In genomic region chr17:30104575-30105339, GRCh38 we compare ENCODE assay signal across 1 cellular context.
TF ChIP-seq lines count a peak whose summit lies in the region.

No MANE protein-coding gene starts in this region.

TF ChIP-seq in HepG2, 621 proteins besides CTCF, POLR2A, EP300 and RAD21 (continued from another document and continues in another):
- no peak for TF ChIP-seq NFIC (IDR thresholded peaks at IDR 0.05; ENCODE audit: low read length)
- TF ChIP-seq ZFP37 (CRISPR knock-in tag; IDR thresholded peaks at IDR 0.05; ENCODE audit: borderline replicate concordance): no peak
- TF ChIP-seq HOXD1 (CRISPR knock-in tag; IDR thresholded peaks at IDR 0.05): no peak
- TF ChIP-seq ZNF776 (CRISPR knock-in tag; IDR thresholded peaks at IDR 0.05): no peak
- TF ChIP-seq BCL6 (CRISPR knock-in tag; IDR thresholded peaks at IDR 0.05): peak; percentile 55; the same call in 1 of the 2 replicates
- no peak for TF ChIP-seq PRDM15 (CRISPR knock-in tag; IDR thresholded peaks at IDR 0.05)
- TF ChIP-seq RELA (CRISPR knock-in tag; IDR thresholded peaks at IDR 0.05): no peak
- TF ChIP-seq NCOA5 (CRISPR knock-in tag; IDR thresholded peaks at IDR 0.05): no peak
- TF ChIP-seq ZMYM3 (CRISPR knock-in tag; IDR thresholded peaks at IDR 0.05): peak; percentile 37; the same call in 1 of the 2 replicates
- no peak for TF ChIP-seq HIC2 (CRISPR knock-in tag; IDR thresholded peaks at IDR 0.05; ENCODE audit: low read depth)
- TF ChIP-seq, protein P1, sequence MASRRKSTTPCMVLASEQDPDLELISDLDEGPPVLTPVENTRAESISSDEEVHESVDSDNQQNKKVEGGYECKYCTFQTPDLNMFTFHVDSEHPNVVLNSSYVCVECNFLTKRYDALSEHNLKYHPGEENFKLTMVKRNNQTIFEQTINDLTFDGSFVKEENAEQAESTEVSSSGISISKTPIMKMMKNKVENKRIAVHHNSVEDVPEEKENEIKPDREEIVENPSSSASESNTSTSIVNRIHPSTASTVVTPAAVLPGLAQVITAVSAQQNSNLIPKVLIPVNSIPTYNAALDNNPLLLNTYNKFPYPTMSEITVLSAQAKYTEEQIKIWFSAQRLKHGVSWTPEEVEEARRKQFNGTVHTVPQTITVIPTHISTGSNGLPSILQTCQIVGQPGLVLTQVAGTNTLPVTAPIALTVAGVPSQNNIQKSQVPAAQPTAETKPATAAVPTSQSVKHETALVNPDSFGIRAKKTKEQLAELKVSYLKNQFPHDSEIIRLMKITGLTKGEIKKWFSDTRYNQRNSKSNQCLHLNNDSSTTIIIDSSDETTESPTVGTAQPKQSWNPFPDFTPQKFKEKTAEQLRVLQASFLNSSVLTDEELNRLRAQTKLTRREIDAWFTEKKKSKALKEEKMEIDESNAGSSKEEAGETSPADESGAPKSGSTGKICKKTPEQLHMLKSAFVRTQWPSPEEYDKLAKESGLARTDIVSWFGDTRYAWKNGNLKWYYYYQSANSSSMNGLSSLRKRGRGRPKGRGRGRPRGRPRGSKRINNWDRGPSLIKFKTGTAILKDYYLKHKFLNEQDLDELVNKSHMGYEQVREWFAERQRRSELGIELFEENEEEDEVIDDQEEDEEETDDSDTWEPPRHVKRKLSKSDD (CRISPR knock-in tag; IDR thresholded peaks at IDR 0.05; ENCODE audit: low read depth): no peak
- no peak for TF ChIP-seq ZNF317 (CRISPR knock-in tag; IDR thresholded peaks at IDR 0.05)
- peak; percentile 78; the same call in 1 of the 2 replicates for TF ChIP-seq ZNF331 (CRISPR knock-in tag; IDR thresholded peaks at IDR 0.05)
- no peak for TF ChIP-seq ZFP62 (CRISPR knock-in tag; IDR thresholded peaks at IDR 0.05)
- no peak for TF ChIP-seq TERF1 (CRISPR knock-in tag; IDR thresholded peaks at IDR 0.05)
- TF ChIP-seq NR2F6 (IDR thresholded peaks at IDR 0.05): no peak
- peak; percentile 35; the same call in 1 of the 2 replicates for TF ChIP-seq NR2F6 (CRISPR knock-in tag; IDR thresholded peaks at IDR 0.05)
- no peak; the same call in 1 of the 2 replicates for TF ChIP-seq ZNF232 (CRISPR knock-in tag; IDR thresholded peaks at IDR 0.05; ENCODE audit: borderline replicate concordance)
- TF ChIP-seq HMGXB4 (CRISPR knock-in tag; IDR thresholded peaks at IDR 0.05; ENCODE audit: borderline replicate concordance in 1 of 2, low read depth in 1 of 2): peak; percentile 82 to 89
- peak; percentile 64 for TF ChIP-seq XRCC5 (optimal IDR thresholded peaks at IDR 0.05; ENCODE audit: low read length)
- TF ChIP-seq, protein P2, sequence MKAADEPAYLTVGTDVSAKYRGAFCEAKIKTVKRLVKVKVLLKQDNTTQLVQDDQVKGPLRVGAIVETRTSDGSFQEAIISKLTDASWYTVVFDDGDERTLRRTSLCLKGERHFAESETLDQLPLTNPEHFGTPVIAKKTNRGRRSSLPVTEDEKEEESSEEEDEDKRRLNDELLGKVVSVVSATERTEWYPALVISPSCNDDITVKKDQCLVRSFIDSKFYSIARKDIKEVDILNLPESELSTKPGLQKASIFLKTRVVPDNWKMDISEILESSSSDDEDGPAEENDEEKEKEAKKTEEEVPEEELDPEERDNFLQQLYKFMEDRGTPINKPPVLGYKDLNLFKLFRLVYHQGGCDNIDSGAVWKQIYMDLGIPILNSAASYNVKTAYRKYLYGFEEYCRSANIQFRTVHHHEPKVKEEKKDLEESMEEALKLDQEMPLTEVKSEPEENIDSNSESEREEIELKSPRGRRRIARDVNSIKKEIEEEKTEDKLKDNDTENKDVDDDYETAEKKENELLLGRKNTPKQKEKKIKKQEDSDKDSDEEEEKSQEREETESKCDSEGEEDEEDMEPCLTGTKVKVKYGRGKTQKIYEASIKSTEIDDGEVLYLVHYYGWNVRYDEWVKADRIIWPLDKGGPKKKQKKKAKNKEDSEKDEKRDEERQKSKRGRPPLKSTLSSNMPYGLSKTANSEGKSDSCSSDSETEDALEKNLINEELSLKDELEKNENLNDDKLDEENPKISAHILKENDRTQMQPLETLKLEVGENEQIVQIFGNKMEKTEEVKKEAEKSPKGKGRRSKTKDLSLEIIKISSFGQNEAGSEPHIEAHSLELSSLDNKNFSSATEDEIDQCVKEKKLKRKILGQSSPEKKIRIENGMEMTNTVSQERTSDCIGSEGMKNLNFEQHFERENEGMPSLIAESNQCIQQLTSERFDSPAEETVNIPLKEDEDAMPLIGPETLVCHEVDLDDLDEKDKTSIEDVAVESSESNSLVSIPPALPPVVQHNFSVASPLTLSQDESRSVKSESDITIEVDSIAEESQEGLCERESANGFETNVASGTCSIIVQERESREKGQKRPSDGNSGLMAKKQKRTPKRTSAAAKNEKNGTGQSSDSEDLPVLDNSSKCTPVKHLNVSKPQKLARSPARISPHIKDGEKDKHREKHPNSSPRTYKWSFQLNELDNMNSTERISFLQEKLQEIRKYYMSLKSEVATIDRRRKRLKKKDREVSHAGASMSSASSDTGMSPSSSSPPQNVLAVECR (CRISPR knock-in tag; IDR thresholded peaks at IDR 0.05; ENCODE audit: borderline replicate concordance): peak; percentile 74; the same call in 1 of the 2 replicates
- no peak for TF ChIP-seq ZFAT (CRISPR knock-in tag; conservative IDR thresholded peaks at IDR 0.05)
- TF ChIP-seq, protein P3, sequence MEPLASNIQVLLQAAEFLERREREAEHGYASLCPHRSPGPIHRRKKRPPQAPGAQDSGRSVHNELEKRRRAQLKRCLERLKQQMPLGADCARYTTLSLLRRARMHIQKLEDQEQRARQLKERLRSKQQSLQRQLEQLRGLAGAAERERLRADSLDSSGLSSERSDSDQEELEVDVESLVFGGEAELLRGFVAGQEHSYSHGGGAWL (CRISPR knock-in tag; IDR thresholded peaks at IDR 0.05): no peak
- TF ChIP-seq ELK4 (CRISPR knock-in tag; IDR thresholded peaks at IDR 0.05; ENCODE audit: borderline replicate concordance): no peak
- TF ChIP-seq KMT2A (CRISPR knock-in tag; IDR thresholded peaks at IDR 0.05): no peak
- no peak for TF ChIP-seq THAP7 (CRISPR knock-in tag; IDR thresholded peaks at IDR 0.05)
- TF ChIP-seq SP2 (CRISPR knock-in tag; IDR thresholded peaks at IDR 0.05): no peak
- TF ChIP-seq SP140L (CRISPR knock-in tag; IDR thresholded peaks at IDR 0.05; ENCODE audit: borderline replicate concordance): no peak
- no peak for TF ChIP-seq RFX5 (IDR thresholded peaks at IDR 0.05; ENCODE audit: low read depth, low read length)
- TF ChIP-seq ZNF720 (CRISPR knock-in tag; IDR thresholded peaks at IDR 0.05): no peak
- TF ChIP-seq, protein P4, sequence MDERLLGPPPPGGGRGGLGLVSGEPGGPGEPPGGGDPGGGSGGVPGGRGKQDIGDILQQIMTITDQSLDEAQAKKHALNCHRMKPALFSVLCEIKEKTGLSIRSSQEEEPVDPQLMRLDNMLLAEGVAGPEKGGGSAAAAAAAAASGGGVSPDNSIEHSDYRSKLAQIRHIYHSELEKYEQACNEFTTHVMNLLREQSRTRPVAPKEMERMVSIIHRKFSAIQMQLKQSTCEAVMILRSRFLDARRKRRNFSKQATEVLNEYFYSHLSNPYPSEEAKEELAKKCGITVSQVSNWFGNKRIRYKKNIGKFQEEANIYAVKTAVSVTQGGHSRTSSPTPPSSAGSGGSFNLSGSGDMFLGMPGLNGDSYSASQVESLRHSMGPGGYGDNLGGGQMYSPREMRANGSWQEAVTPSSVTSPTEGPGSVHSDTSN (CRISPR knock-in tag; IDR thresholded peaks at IDR 0.05): no peak
- no peak for TF ChIP-seq ZFP36L1 (CRISPR knock-in tag; IDR thresholded peaks at IDR 0.05)
- peak; percentile 69 for TF ChIP-seq MED1 (CRISPR knock-in tag; IDR thresholded peaks at IDR 0.05)
- no peak for TF ChIP-seq DBP (CRISPR knock-in tag; IDR thresholded peaks at IDR 0.05; ENCODE audit: not compliant biosample characterization)
- no peak; the same call in 1 of the 2 replicates for TF ChIP-seq ZNF124 (CRISPR knock-in tag; IDR thresholded peaks at IDR 0.05)
- no peak for TF ChIP-seq HHEX (CRISPR knock-in tag; IDR thresholded peaks at IDR 0.05)
- TF ChIP-seq ZNF580 (CRISPR knock-in tag; IDR thresholded peaks at IDR 0.05; ENCODE audit: borderline replicate concordance, low read depth): no peak
- TF ChIP-seq FOSL2 (CRISPR knock-in tag; IDR thresholded peaks at IDR 0.05): peak; percentile 55; the same call in 1 of the 2 replicates
- TF ChIP-seq RFXAP (CRISPR knock-in tag; IDR thresholded peaks at IDR 0.05; ENCODE audit: borderline replicate concordance): peak; percentile 49; the same call in 1 of the 2 replicates
- TF ChIP-seq ZNF619 (CRISPR knock-in tag; IDR thresholded peaks at IDR 0.05): no peak
- 0 out of 2 replicates have a peak, but pooled peaks have one; percentile 85 for TF ChIP-seq ZNF766 (CRISPR knock-in tag; IDR thresholded peaks at IDR 0.05; ENCODE audit: borderline replicate concordance)
- TF ChIP-seq MXD4 (CRISPR knock-in tag; IDR thresholded peaks at IDR 0.05): 0 out of 2 replicates have a peak, but pooled peaks have one; percentile 63
